ENCODE assay signal across 19 cellular contexts in the genomic region with DNA sequence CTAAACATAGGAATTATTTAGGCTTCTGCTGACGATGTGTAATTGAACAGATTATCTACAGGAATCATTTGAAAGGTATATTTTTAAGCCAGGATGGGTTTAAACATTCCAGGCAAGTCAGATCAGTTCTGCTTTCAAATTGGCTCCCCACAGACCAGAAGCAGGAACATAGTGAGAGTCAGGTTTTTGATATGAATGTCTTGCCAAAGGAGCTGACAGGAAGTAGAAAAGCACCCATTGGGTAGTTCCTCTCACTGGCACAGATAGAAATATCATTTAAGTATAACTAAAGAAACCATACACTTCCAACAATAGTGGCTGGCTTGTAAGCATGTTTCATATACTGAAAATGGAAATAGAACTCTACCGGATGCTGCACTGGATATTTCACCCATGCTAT.
"Had no signal": no experiment of that assay in that cellular context is flagged by ENCODE, and none has a peak within 500 bp of the region (broad histone marks: within the 10 kb centered on the region; RNA-seq: fewer than 3 reads in every experiment).

No MANE protein-coding gene starts in this region.

- H3K4me1 ChIP-seq: sigmoid colon, testis had no signal

- H3K9me3 ChIP-seq: lower lobe of right lung, sigmoid colon, testis had no signal

- H3K27ac ChIP-seq: lower lobe of right lung, sigmoid colon, testis, WERI-Rb-1 had no signal

- H3K36me3 ChIP-seq: lower lobe of right lung, sigmoid colon, WERI-Rb-1 had no signal

- H3K4me3 ChIP-seq: lower lobe of right lung, sigmoid colon, smooth muscle cell, testis had no signal

- DNase-seq: activated CD4-positive, alpha-beta T cell treated with anti-CD3 and anti-CD28 coated beads, Interleukin-2, amount 10 ng/mL, durations not matched to agents 7 days and 5 days; activated CD4-positive, CD25-positive, alpha-beta regulatory T cell treated with anti-CD3 and anti-CD28 coated beads, Interleukin-2, amount 50 U/mL, for 72 hours; activated CD8-positive, alpha-beta T cell treated with anti-CD3 and anti-CD28 coated beads for 36 hours; activated gamma-delta T cell; activated naive CD4-positive, alpha-beta T cell treated with anti-CD3 and anti-CD28 coated beads, Interleukin-2, amount 50 U/mL, for 16 hours; activated naive CD8-positive, alpha-beta T cell treated with anti-CD3 and anti-CD28 coated beads, Interleukin-2, amount 50 U/mL, for 24 hours; effector CD4-positive, alpha-beta T cell; lower lobe of right lung; naive thymus-derived CD4-positive, alpha-beta T cell; occipital lobe; retina; sigmoid colon; stimulated activated CD4-positive, alpha-beta T cell treated with anti-CD3 and anti-CD28 coated beads, Interleukin-2, amount 100 ng/mL, for 48 hours; stimulated activated CD8-positive, alpha-beta memory T cell treated with anti-CD3 and anti-CD28 coated beads, Interleukin-4, amount 100 ng/mL, for 48 hours; stimulated activated naive B cell treated with anti-CD40 and anti-IgM and Interleukin-4, amounts not matched to agents 10 μg/mL and 1 μg/mL and 100 μg/mL, for 72 hours; T-helper 17 cell; testis; WERI-Rb-1 had no signal

- H3K27me3 ChIP-seq: sigmoid colon, testis had no signal

- H3K4me2 ChIP-seq: smooth muscle cell had no signal
